Comparison of ENCODE assay signal across 8 cellular contexts in the genomic region with DNA sequence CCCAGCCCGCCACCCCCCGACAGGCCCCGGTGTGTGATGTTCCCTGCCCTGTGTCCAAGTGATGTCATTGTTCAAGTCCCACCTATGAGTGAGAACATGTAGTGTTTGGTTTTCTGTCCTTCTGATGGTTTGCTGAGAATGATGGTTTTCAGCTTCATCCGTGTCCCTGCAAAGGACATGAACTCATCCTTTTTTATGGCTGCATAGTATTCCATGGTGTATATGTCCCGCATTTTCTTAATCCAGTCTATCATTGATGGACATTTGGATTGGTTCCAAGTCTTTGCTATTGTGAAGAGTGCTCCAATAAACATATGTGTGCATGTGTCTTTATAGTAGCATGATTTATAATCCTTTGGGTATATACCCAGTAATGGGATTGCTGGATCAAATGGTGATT.
DNase-seq lines count a peak whose midpoint lies in the region; ATAC-seq, FAIRE-seq and TF ChIP-seq lines count a peak whose summit lies in the region.
"Not testable (repeated sequence)": the region's sequence is repeated elsewhere in the genome, so short reads cannot be mapped to it uniquely, and the experiment has no call there.

No MANE protein-coding gene starts in this region.

- H3K36me3 Mint-ChIP-seq in natural killer cell treated with Interleukin-12 subunit alpha and Interleukin-12 subunit beta and Interleukin-15 and Interleukin-18, amount 100 ng/mL, for 72 hours: not testable (repeated sequence)

- not testable (repeated sequence) for H3K27ac Mint-ChIP-seq in natural killer cell treated with Interleukin-12 subunit alpha and Interleukin-12 subunit beta and Interleukin-15 and Interleukin-18, amount 100 ng/mL, for 72 hours

- ATAC-seq in K562; natural killer cell treated with Interleukin-12 subunit alpha and Interleukin-12 subunit beta and Interleukin-15 and Interleukin-18, amount 100 ng/mL, for 72 hours; thoracic aorta (ENCODE audit: insufficient number of reproducible peaks, low FRiP score, low read depth): not testable (repeated sequence)

- CTCF ChIA-PET in HEK293 (lab: Yijun Ruan, JAX) (interaction anchor here (1.0 kb wide), 1 partner anchor 13 kb away, joined by 3 read pairs; no protein-coding TSS in a partner anchor), H1 (lab: Charles Lee; ENCODE audit: partially characterized antibody) (interaction anchor here (1.0 to 2.8 kb wide), 4 partner anchors 11 to 261 kb away, joined by 3 to 12 read pairs (median 6); no protein-coding TSS in a partner anchor)
- CTCF ChIA-PET in K562 (lab: Yijun Ruan, JAX; ENCODE audit: low intra/inter-chr PET ratio): not testable (repeated sequence)

- H4K20me1 ChIP-seq in K562 (replicated peaks; ENCODE audit: control insufficient read depth, insufficient read depth, low read length); H1 (replicated peaks in 1 of 2; ENCODE audit: control insufficient read depth in 1 of 2, insufficient read depth in 2 of 2, low read length in 2 of 2): not testable (repeated sequence)

- not testable (repeated sequence) for H2AFZ ChIP-seq in K562 (ENCODE audit: low read depth, low read length); H1 (ENCODE audit: low read length)

- TF ChIP-seq RAD21 in K562 (CRISPR knock-in tag; conservative IDR thresholded peaks at IDR 0.05 in 1 of 2, IDR thresholded peaks at IDR 0.05 in 1 of 2); H1 (IDR thresholded peaks at IDR 0.05 in 1 of 2, conservative IDR thresholded peaks at IDR 0.05 in 1 of 2; ENCODE audit: low read depth in 2 of 2, low read length in 2 of 2): not testable (repeated sequence)

- not testable (repeated sequence) for H3K4me1 ChIP-seq in HEK293 (ENCODE audit: control insufficient read depth, insufficient read depth, low read length); K562 (replicated peaks in 1 of 2; ENCODE audit: control insufficient read depth in 2 of 2, insufficient read depth in 2 of 2, low read length in 2 of 2)
- H3K4me1 ChIP-seq in adrenal gland (replicated peaks in 1 of 2) (peaks cover 6 to 27% of the 10 kb centered on the region in 2 donors), ascending aorta (peaks cover 0 to 18% of the 10 kb centered on the region in 2 donors), H1 (replicated peaks in 1 of 4; ENCODE audit: control insufficient read depth in 3 of 4, insufficient read depth in 4 of 4, low read length in 3 of 4) (peaks cover 0 to 10% (median 3%) of the 10 kb centered on the region in 4 experiments; a peak in 6 of 7 replicates), neutrophil (ENCODE audit: control insufficient read depth in 1 of 2, insufficient read depth in 1 of 2, low read depth in 1 of 2, low read length in 1 of 2) (peaks cover 42 to 50% of the 10 kb centered on the region in 2 experiments), thoracic aorta (ENCODE audit: control insufficient read depth in 1 of 2, low read depth in 2 of 2) (peaks cover 16 to 42% of the 10 kb centered on the region in 2 donors)

- H3K14ac ChIP-seq in H1 (ENCODE audit: insufficient read length): not testable (repeated sequence)

- not testable (repeated sequence) for H2BK12ac ChIP-seq in H1 (ENCODE audit: low read depth, low read length)

- H3K27me3 ChIP-seq in adrenal gland; ascending aorta; H1 (replicated peaks in 1 of 4; ENCODE audit: control insufficient read depth in 3 of 4, extremely low read depth in 1 of 4, insufficient read depth in 3 of 4, low read length in 3 of 4); neutrophil; thoracic aorta (replicated peaks; ENCODE audit: insufficient read depth): not testable (repeated sequence)
- peaks cover 0 to 21% of the 10 kb centered on the region in 2 experiments; a peak in 3 of 5 replicates for H3K27me3 ChIP-seq in K562 (ENCODE audit: control insufficient read depth in 2 of 2, insufficient read depth in 2 of 2, low read length in 2 of 2)

- POLR2A ChIA-PET in HEK293 (lab: Yijun Ruan, JAX): not testable (repeated sequence)
- POLR2A ChIA-PET in K562 (lab: Yijun Ruan, JAX): interaction anchor here (0.5 kb wide), 1 partner anchor 1068 kb away, joined by 3 read pairs; no protein-coding TSS in a partner anchor
- POLR2A ChIA-PET in H1 (lab: Charles Lee; ENCODE audit: partially characterized antibody): interaction anchor here (0.8 kb wide), 1 partner anchor 23 kb away, joined by 4 read pairs; no protein-coding TSS in a partner anchor

- BruUV-seq in K562 (replicated peaks; lab: Mats Ljungman, UMichigan): not testable (repeated sequence)

- not testable (repeated sequence) for H2BK15ac ChIP-seq in H1 (ENCODE audit: low read length)

- H4K8ac ChIP-seq in H1 (ENCODE audit: extremely low read depth, insufficient read depth, low read length): not testable (repeated sequence)

- 98 to 100% (median 99%) methylated on average over 5 of the region's 5 CpGs for WGBS in adrenal gland, 4 donors
- 8% methylated on average over 5 of the region's 5 CpGs for WGBS in K562 (ENCODE audit: insufficient coverage, low coverage, missing lambda C conversion rate)
- 91% methylated on average over 5 of the region's 5 CpGs; no CpG with 5 or more reads in 1 of the 2 experiments for WGBS in H1 (ENCODE audit: extremely low coverage in 1 of 2, insufficient coverage in 1 of 2, insufficient read length in 1 of 2, insufficient replicate concordance in 2 of 2, low coverage in 1 of 2, low lambda C conversion rate in 2 of 2, missing lambda C conversion rate in 1 of 2), 2 experiments

- H3K9me3 ChIP-seq in HEK293 (ENCODE audit: control insufficient read depth, insufficient read depth, low read depth, low read length); adrenal gland (replicated peaks in 1 of 3); ascending aorta; K562 (replicated peaks; ENCODE audit: control insufficient read depth, insufficient read depth, low read depth, low read length); H1 (ENCODE audit: insufficient read depth in 2 of 2, low read depth in 1 of 2, low read length in 1 of 2); neutrophil; thoracic aorta: not testable (repeated sequence)

- H3K9me1 ChIP-seq in K562 (ENCODE audit: control insufficient read depth, insufficient read depth, low read length): not testable (repeated sequence)

- not testable (repeated sequence) for H3K4me3 Mint-ChIP-seq in natural killer cell treated with Interleukin-12 subunit alpha and Interleukin-12 subunit beta and Interleukin-15 and Interleukin-18, amount 100 ng/mL, for 72 hours

- not testable (repeated sequence) for H3K4me1 Mint-ChIP-seq in natural killer cell treated with Interleukin-12 subunit alpha and Interleukin-12 subunit beta and Interleukin-15 and Interleukin-18, amount 100 ng/mL, for 72 hours (ENCODE audit: low read depth in 2 of 2)

- H3K79me1 ChIP-seq in H1 (ENCODE audit: low read depth, low read length): not testable (repeated sequence)

- TF ChIP-seq EP300 in K562 (IDR thresholded peaks at IDR 0.05; ENCODE audit: low read length); H1 (IDR thresholded peaks at IDR 0.05; ENCODE audit: borderline replicate concordance in 1 of 2, low read depth in 2 of 2, low read length in 2 of 2): not testable (repeated sequence)

- not testable (repeated sequence) for H2BK5ac ChIP-seq in H1 (ENCODE audit: low read depth, low read length)

- H3K56ac ChIP-seq in H1 (replicated peaks; ENCODE audit: insufficient read length, low read depth, low read length): not testable (repeated sequence)

- not testable (repeated sequence) for H3K4me3 ChIP-seq in HEK293 (ENCODE audit: low read depth, low read length); adrenal gland; ascending aorta; K562; H1 (ENCODE audit: extremely low read depth in 1 of 4, insufficient read depth in 2 of 4, low read depth in 3 of 4, low read length in 4 of 4); neutrophil (ENCODE audit: low read depth in 1 of 2, low read length in 1 of 2); thoracic aorta

- not testable (repeated sequence) for H3K23me2 ChIP-seq in H1 (ENCODE audit: low read depth, low read length)

- H3K27ac ChIP-seq in HEK293 (ENCODE audit: extremely low read depth, low read depth, low read length); K562 (ENCODE audit: extremely low read depth, low read depth, low read length); H1 (ENCODE audit: low read depth, low read length): not testable (repeated sequence)
- peak overlapping the region in 3 of 5 donors; percentile 26 to 74 (median 73) for H3K27ac ChIP-seq in adrenal gland
- H3K27ac ChIP-seq in ascending aorta: peak overlapping the region; percentile 63 to 81
- peak overlapping the region; percentile 49 for H3K27ac ChIP-seq in neutrophil
- peak overlapping the region; percentile 50 to 85 for H3K27ac ChIP-seq in thoracic aorta

- not testable (repeated sequence) for H4K5ac ChIP-seq in H1 (ENCODE audit: insufficient read length, low read depth, low read length)

- not testable (repeated sequence) for TF ChIP-seq POLR2A in adrenal gland (IDR thresholded peaks at IDR 0.05); K562 (conservative IDR thresholded peaks at IDR 0.05); H1 (IDR thresholded peaks at IDR 0.05; ENCODE audit: control extremely low read depth in 1 of 2, low read depth in 2 of 2, low read length in 2 of 2)

- H4K91ac ChIP-seq in H1 (replicated peaks; ENCODE audit: insufficient read length, low read length): not testable (repeated sequence)

- H3K36me3 ChIP-seq in HEK293 (ENCODE audit: control insufficient read depth in 2 of 2, insufficient read depth in 1 of 2, low read length in 2 of 2); adrenal gland (replicated peaks in 1 of 2); ascending aorta; K562 (ENCODE audit: control insufficient read depth, insufficient read depth, low read length); H1 (ENCODE audit: control insufficient read depth in 2 of 4, insufficient read depth in 4 of 4, low read length in 3 of 4); neutrophil; thoracic aorta: not testable (repeated sequence)

- H3K9ac ChIP-seq in K562 (ENCODE audit: insufficient read depth in 1 of 2, low read depth in 2 of 2, low read length in 2 of 2); H1 (replicated peaks in 1 of 4; ENCODE audit: extremely low read depth in 1 of 4, low read depth in 3 of 4, low read length in 3 of 4): not testable (repeated sequence)

- not testable (repeated sequence) for H3K4me2 ChIP-seq in K562 (ENCODE audit: insufficient read depth, low read length); H1 (ENCODE audit: insufficient read depth in 1 of 2, low read depth in 2 of 2, low read length in 2 of 2)

- H2BK20ac ChIP-seq in H1 (ENCODE audit: low read length): not testable (repeated sequence)

- not testable (repeated sequence) for H2BK120ac ChIP-seq in H1 (replicated peaks; ENCODE audit: low read depth, low read length)

- not testable (repeated sequence) for H3K18ac ChIP-seq in H1 (ENCODE audit: extremely low read depth, low read length)

- intact Hi-C loops in adrenal gland (cut with DNase I); ascending aorta (cut with DNase I); K562 (cut with micrococcal nuclease): not testable (repeated sequence)

- not testable (repeated sequence) for TF ChIP-seq CTCF in HEK293 (tag by site-specific recombination; IDR thresholded peaks at IDR 0.05); adrenal gland (IDR thresholded peaks at IDR 0.05); ascending aorta (IDR thresholded peaks at IDR 0.05); K562 (IDR thresholded peaks at IDR 0.05 in 2 of 3, conservative IDR thresholded peaks at IDR 0.05 in 1 of 3; ENCODE audit: insufficient read depth in 2 of 3, low read depth in 1 of 3, low read length in 3 of 3); H1 (IDR thresholded peaks at IDR 0.05; ENCODE audit: control extremely low read depth in 1 of 3, insufficient read depth in 1 of 3, low read depth in 1 of 3, low read length in 3 of 3); neutrophil (IDR thresholded peaks at IDR 0.05); thoracic aorta (IDR thresholded peaks at IDR 0.05)

- not testable (repeated sequence) for H3K4ac ChIP-seq in H1 (replicated peaks; ENCODE audit: insufficient read length, low read depth, low read length)

- peaks cover 9 to 28% of the 10 kb centered on the region in 2 donors for H3K27me3 Mint-ChIP-seq in natural killer cell treated with Interleukin-12 subunit alpha and Interleukin-12 subunit beta and Interleukin-15 and Interleukin-18, amount 100 ng/mL, for 72 hours

- FAIRE-seq in K562 (lab: Jason Lieb, UNC); H1 (lab: Jason Lieb, UNC): not testable (repeated sequence)

- H2AK5ac ChIP-seq in H1 (ENCODE audit: low read depth, low read length): not testable (repeated sequence)

- DNase-seq in adrenal gland; ascending aorta (ENCODE audit: low spot score in 2 of 2); K562 (ENCODE audit: extremely low read depth in 1 of 4, low spot score in 3 of 4); H1 (ENCODE audit: low read depth in 1 of 2, low spot score in 2 of 2); thoracic aorta (ENCODE audit: low spot score): not testable (repeated sequence)
- peak; percentile 25 for DNase-seq in natural killer cell treated with Interleukin-12 subunit alpha and Interleukin-12 subunit beta and Interleukin-15 and Interleukin-18, amount 100 ng/mL, for 72 hours (ENCODE audit: low spot score)

- in situ Hi-C loops in K562 (cut with MboI): not testable (repeated sequence)

- not testable (repeated sequence) for H3K9me3 Mint-ChIP-seq in natural killer cell treated with Interleukin-12 subunit alpha and Interleukin-12 subunit beta and Interleukin-15 and Interleukin-18, amount 100 ng/mL, for 72 hours

- not testable (repeated sequence) for H3K79me2 ChIP-seq in K562 (ENCODE audit: control insufficient read depth, insufficient read depth, low read length); H1 (ENCODE audit: control insufficient read depth in 1 of 2, insufficient read depth in 2 of 2, low read length in 2 of 2)

- not testable (repeated sequence) for H3K23ac ChIP-seq in H1 (ENCODE audit: insufficient read length)
